In the genomic region with DNA sequence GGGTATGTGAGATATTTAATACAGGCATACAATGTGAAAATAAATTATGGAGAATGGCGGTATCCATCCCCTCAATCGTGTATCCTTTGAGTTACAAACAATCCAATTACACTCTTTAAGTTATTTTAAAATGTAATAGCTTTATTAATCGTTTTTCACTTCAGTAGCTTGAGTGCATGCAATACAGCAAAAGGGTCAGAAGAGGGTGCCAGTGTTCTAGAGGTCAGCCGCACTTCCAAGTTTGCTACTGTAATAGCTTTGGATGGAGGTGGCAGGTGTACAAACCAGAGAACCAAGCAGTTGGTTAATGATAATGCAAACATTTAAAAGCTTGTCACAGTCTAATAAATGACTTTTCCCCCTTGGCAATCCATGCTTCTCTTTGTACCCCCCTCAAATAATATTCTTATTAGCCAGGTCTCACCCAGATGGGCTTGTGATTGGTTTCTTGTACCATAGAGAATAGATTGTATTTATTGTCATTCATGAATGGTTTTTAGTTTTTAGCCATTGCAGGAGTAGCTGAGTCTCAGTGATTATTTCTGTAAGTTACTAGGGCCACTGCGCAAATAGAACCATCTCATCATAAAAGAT, we compare ENCODE assay signal across 8 cellular contexts.
DNase-seq lines count a peak whose midpoint lies in the region; ATAC-seq and TF ChIP-seq lines count a peak whose summit lies in the region.

No MANE protein-coding gene starts in this region.

- POLR2A ChIA-PET in HEK293T (lab: Yijun Ruan, JAX), result interaction anchor here (0.9 to 2.4 kb wide), 3 partner anchors 466 to 488 kb away, joined by 3 to 10 read pairs (median 7); no protein-coding TSS in a partner anchor

- H3K27ac ChIP-seq in lung (ENCODE audit: low read depth in 1 of 2, low read length in 1 of 2), result no peak overlapping the region

- H3K36me3 ChIP-seq in lung (ENCODE audit: control insufficient read depth in 2 of 2, insufficient read depth in 2 of 2, low read length in 2 of 2), result no peaks in the 10 kb centered on the region

- CTCF ChIA-PET in HEK293T (lab: Yijun Ruan, JAX), result interaction anchor here (0.5 to 2.8 kb wide), 48 partner anchors 9 to 919 kb away, joined by 3 to 45 read pairs (median 4); partner anchors contain the start of gene RAD52

- no peaks in the 10 kb centered on the region for H3K4me1 ChIP-seq in lung (ENCODE audit: control insufficient read depth in 2 of 2, insufficient read depth in 2 of 2, low read length in 2 of 2)

- H3K4me3 ChIP-seq in AG09309 (ENCODE audit: control insufficient read depth, low read depth, low read length), result no peak overlapping the region
- no peak overlapping the region for H3K4me3 ChIP-seq in lung

- TF ChIP-seq CTCF in AG09309 (IDR thresholded peaks at IDR 0.05; ENCODE audit: control insufficient read depth, insufficient read depth, low read depth, low read length, missing control alignments), result peak; percentile 89
- TF ChIP-seq CTCF in lung (IDR thresholded peaks at IDR 0.05; ENCODE audit: control extremely low read depth, extremely low read depth), result peak; percentile 98

- no peaks in the 10 kb centered on the region for H3K27me3 ChIP-seq in lung (ENCODE audit: control insufficient read depth, insufficient read depth)

- DNase-seq in AG09309 (ENCODE audit: low read depth) (peak; percentile 27), HEK293T (ENCODE audit: extremely low spot score) (peak; percentile 46), NCI-H69 (lab: John Stamatoyannopoulos, UW) (peak; percentile 92), ecto neural progenitor cell (ENCODE audit: low spot score) (peak; percentile 73), lung (ENCODE audit: low spot score) (peak; percentile 73)
- DNase-seq in activated CD4-positive, alpha-beta T cell treated with anti-CD3 and anti-CD28 coated beads, Interleukin-2, amount 50 U/mL, for 24 hours (ENCODE audit: low read depth in 1 of 2, low spot score in 1 of 2), result peak; percentile 38 to 56
- DNase-seq in stimulated activated CD8-positive, alpha-beta memory T cell treated with anti-CD3 and anti-CD28 coated beads, Interleukin-15, amount 100 ng/mL, for 1 hour (ENCODE audit: low read depth), result peak; percentile 34

- 24 to 25% methylated on average over 5 of the region's 5 CpGs for WGBS in lung, 2 donors

- peak; percentile 77 for ATAC-seq in lung (ENCODE audit: insufficient read depth, low FRiP score)
- no peak for ATAC-seq in HG03460 (IDR thresholded peaks at IDR 0.05; ENCODE audit: unreplicated experiment)

- no peaks in the 10 kb centered on the region for H3K9me3 ChIP-seq in lung (ENCODE audit: control insufficient read depth in 2 of 2, insufficient read depth in 1 of 2, low read length in 1 of 2)

TF ChIP-seq in HEK293T, 16 proteins besides CTCF, POLR2A, EP300 and RAD21:
- TF ChIP-seq PKNOX1 (IDR thresholded peaks at IDR 0.05) (no peak), ZNF384 (IDR thresholded peaks at IDR 0.05) (no peak), ARNT (IDR thresholded peaks at IDR 0.05) (no peak), SUZ12 (IDR thresholded peaks at IDR 0.05) (no peak), BHLHE40 (IDR thresholded peaks at IDR 0.05; ENCODE audit: borderline replicate concordance) (no peak), ELF4 (IDR thresholded peaks at IDR 0.05) (no peak), FOXK2 (IDR thresholded peaks at IDR 0.05) (no peak), CTBP1 (IDR thresholded peaks at IDR 0.05; ENCODE audit: borderline replicate concordance) (no peak)

Comparison
In these comparisons a context has a peak if more than half of its experiments do, and no peak if none do; other contexts are left out.
1. DNase-seq: peak in every context shown above with its lines; median percentile 92 in NCI-H69; 73 in ecto neural progenitor cell; 73 in lung; 47 in activated CD4-positive, alpha-beta T cell treated with anti-CD3 and anti-CD28 coated beads, Interleukin-2, amount 50 U/mL, for 24 hours; 46 in HEK293T; 34 in stimulated activated CD8-positive, alpha-beta memory T cell treated with anti-CD3 and anti-CD28 coated beads, Interleukin-15, amount 100 ng/mL, for 1 hour; 27 in AG09309.